Comparison of ENCODE assay signal across 12 cellular contexts in genomic region chr18:7872569-7872968, GRCh38.
A peak's percentile ranks its signal among the peaks of the same experiment; 100 is the strongest.
DNase-seq lines count a peak whose midpoint lies in the region; FAIRE-seq and TF ChIP-seq lines count a peak whose summit lies in the region.
"Had no signal": no experiment of that assay in that cellular context is flagged by ENCODE, and none has a peak within 500 bp of the region (broad histone marks: within the 10 kb centered on the region; RNA-seq: fewer than 3 reads in every experiment).

No MANE protein-coding gene starts in this region.

- H2AFZ ChIP-seq in astrocyte (ENCODE audit: low read depth, low read length), result no peak overlapping the region

- H3K27me3 Mint-ChIP-seq in astrocyte (ENCODE audit: low read depth, unreplicated experiment), result no peaks in the 10 kb centered on the region
- no peaks in the 10 kb centered on the region for H3K27me3 Mint-ChIP-seq in activated naive CD4-positive, alpha-beta T cell treated with anti-CD3 and anti-CD28 coated beads for 36 hours (ENCODE audit: low read depth)
- H3K27me3 Mint-ChIP-seq: activated naive CD4-positive, alpha-beta T cell treated with anti-CD3 and anti-CD28 coated beads, Interleukin-2, amount 50 U/mL, for 24 hours had no signal

- peaks cover 3% of the 10 kb centered on the region for H3K9me3 Mint-ChIP-seq in astrocyte (ENCODE audit: unreplicated experiment)
- H3K9me3 Mint-ChIP-seq in activated naive CD4-positive, alpha-beta T cell treated with anti-CD3 and anti-CD28 coated beads for 36 hours, result peaks cover under 1% of the 10 kb centered on the region

- no peak overlapping the region for H3K4me3 Mint-ChIP-seq in astrocyte (ENCODE audit: unreplicated experiment)
- H3K4me3 Mint-ChIP-seq in activated naive CD4-positive, alpha-beta T cell treated with anti-CD3 and anti-CD28 coated beads for 36 hours, result no peak overlapping the region
- H3K4me3 Mint-ChIP-seq: activated naive CD4-positive, alpha-beta T cell treated with anti-CD3 and anti-CD28 coated beads, Interleukin-2, amount 50 U/mL, for 24 hours; T-helper 1 cell treated with Interleukin-12 subunit alpha and Interleukin-12 subunit beta and Interleukin-4 antibody, amounts not matched to agents 30 μg/mL and 1 μg/mL, for 36 hours had no signal

- CTCF ChIA-PET in activated naive CD4-positive, alpha-beta T cell treated with anti-CD3 and anti-CD28 coated beads for 36 hours (lab: Charles Lee), result no interaction called here

- H3K4me2 ChIP-seq in astrocyte (ENCODE audit: low read length), result no peak overlapping the region
- H3K4me2 ChIP-seq: KMS-11 had no signal

- DNase-seq in LNCaP clone FGC (ENCODE audit: low read depth) (peak; percentile 32), astrocyte (ENCODE audit: low read depth) (peak; percentile 37), kidney glomerular epithelial cell (lab: John Stamatoyannopoulos, UW) (peak; percentile 24), retina (no peak), germinal center (ENCODE audit: low spot score) (no peak)
- DNase-seq in activated CD4-positive, alpha-beta T cell treated with anti-CD3 and anti-CD28 coated beads, Interleukin-2, amount 50 U/mL, for 48 hours, result no peak
- no peak for DNase-seq in activated naive CD4-positive, alpha-beta T cell treated with anti-CD3 and anti-CD28 coated beads for 36 hours

- H3K27ac ChIP-seq in C4-2B (no peak overlapping the region), astrocyte (ENCODE audit: low read depth, low read length) (no peak overlapping the region)
- H3K27ac ChIP-seq: KMS-11 had no signal

- H3K4me3 ChIP-seq in LNCaP clone FGC (ENCODE audit: low read depth, low read length) (no peak overlapping the region), astrocyte (ENCODE audit: insufficient read depth, low read depth, low read length) (no peak overlapping the region)

- no peaks in the 10 kb centered on the region for H3K9me3 ChIP-seq in astrocyte (ENCODE audit: insufficient read depth, low read depth, low read length)

- no peaks in the 10 kb centered on the region for H3K27me3 ChIP-seq in astrocyte (ENCODE audit: insufficient read depth, low read length)

- H3K4me1 Mint-ChIP-seq in astrocyte (ENCODE audit: low read depth, unreplicated experiment), result peaks cover 14% of the 10 kb centered on the region
- no peaks in the 10 kb centered on the region for H3K4me1 Mint-ChIP-seq in activated naive CD4-positive, alpha-beta T cell treated with anti-CD3 and anti-CD28 coated beads for 36 hours (ENCODE audit: low read depth)
- H3K4me1 Mint-ChIP-seq: activated naive CD4-positive, alpha-beta T cell treated with anti-CD3 and anti-CD28 coated beads, Interleukin-2, amount 50 U/mL, for 24 hours had no signal

- TF ChIP-seq CTCF in C4-2B (conservative IDR thresholded peaks at IDR 0.05) (peak; percentile 58), LNCaP clone FGC (IDR thresholded peaks at IDR 0.05; ENCODE audit: control insufficient read depth, extremely low read depth, insufficient read depth) (peak; percentile 48), astrocyte (IDR thresholded peaks at IDR 0.05; ENCODE audit: insufficient read depth, low read depth, low read length) (no peak)

- FAIRE-seq in astrocyte (lab: Jason Lieb, UNC), result peak; percentile 50
- FAIRE-seq: G401.6 had no signal

- no peaks in the 10 kb centered on the region for H3K79me2 ChIP-seq in astrocyte (ENCODE audit: insufficient read depth, low read length)

- H3K36me3 ChIP-seq in astrocyte (ENCODE audit: insufficient read depth, low read length), result no peaks in the 10 kb centered on the region

- peaks cover 2% of the 10 kb centered on the region for H3K36me3 Mint-ChIP-seq in astrocyte (ENCODE audit: low read depth, unreplicated experiment)
- H3K36me3 Mint-ChIP-seq in activated naive CD4-positive, alpha-beta T cell treated with anti-CD3 and anti-CD28 coated beads for 36 hours (ENCODE audit: low read depth), result no peaks in the 10 kb centered on the region
- H3K36me3 Mint-ChIP-seq: activated naive CD4-positive, alpha-beta T cell treated with anti-CD3 and anti-CD28 coated beads, Interleukin-2, amount 50 U/mL, for 24 hours had no signal

- intact Hi-C loops in activated naive CD4-positive, alpha-beta T cell treated with anti-CD3 and anti-CD28 coated beads for 36 hours (cut with micrococcal nuclease), result loop anchor here (10.0 kb wide), 1 partner anchor 172 kb away; no protein-coding TSS in a partner anchor

- H3K27ac Mint-ChIP-seq in astrocyte (ENCODE audit: unreplicated experiment), result no peak overlapping the region
- no peak overlapping the region for H3K27ac Mint-ChIP-seq in activated naive CD4-positive, alpha-beta T cell treated with anti-CD3 and anti-CD28 coated beads for 36 hours
- H3K27ac Mint-ChIP-seq: activated naive CD4-positive, alpha-beta T cell treated with anti-CD3 and anti-CD28 coated beads, Interleukin-2, amount 50 U/mL, for 24 hours; T-helper 1 cell treated with Interleukin-12 subunit alpha and Interleukin-12 subunit beta and Interleukin-4 antibody, amounts not matched to agents 30 μg/mL and 1 μg/mL, for 36 hours had no signal

- H3K9ac ChIP-seq in astrocyte (ENCODE audit: low read length), result no peak overlapping the region
- H3K9ac ChIP-seq: KMS-11 had no signal

- no peaks in the 10 kb centered on the region for H3K4me1 ChIP-seq in astrocyte (ENCODE audit: insufficient read depth, low read length)

- peaks cover 14% of the 10 kb centered on the region for H4K20me1 ChIP-seq in astrocyte (ENCODE audit: insufficient read depth, low read length)

Comparison
In these comparisons a context has a peak if more than half of its experiments do, and no peak if none do; other contexts are left out.
1. DNase-seq: peak in LNCaP clone FGC (single experiment), astrocyte (single experiment) and kidney glomerular epithelial cell (single experiment); none in activated CD4-positive, alpha-beta T cell treated with anti-CD3 and anti-CD28 coated beads, Interleukin-2, amount 50 U/mL, for 48 hours (0 of 2), retina (single experiment), germinal center (single experiment) and activated naive CD4-positive, alpha-beta T cell treated with anti-CD3 and anti-CD28 coated beads for 36 hours (single experiment).